In the genomic region with DNA sequence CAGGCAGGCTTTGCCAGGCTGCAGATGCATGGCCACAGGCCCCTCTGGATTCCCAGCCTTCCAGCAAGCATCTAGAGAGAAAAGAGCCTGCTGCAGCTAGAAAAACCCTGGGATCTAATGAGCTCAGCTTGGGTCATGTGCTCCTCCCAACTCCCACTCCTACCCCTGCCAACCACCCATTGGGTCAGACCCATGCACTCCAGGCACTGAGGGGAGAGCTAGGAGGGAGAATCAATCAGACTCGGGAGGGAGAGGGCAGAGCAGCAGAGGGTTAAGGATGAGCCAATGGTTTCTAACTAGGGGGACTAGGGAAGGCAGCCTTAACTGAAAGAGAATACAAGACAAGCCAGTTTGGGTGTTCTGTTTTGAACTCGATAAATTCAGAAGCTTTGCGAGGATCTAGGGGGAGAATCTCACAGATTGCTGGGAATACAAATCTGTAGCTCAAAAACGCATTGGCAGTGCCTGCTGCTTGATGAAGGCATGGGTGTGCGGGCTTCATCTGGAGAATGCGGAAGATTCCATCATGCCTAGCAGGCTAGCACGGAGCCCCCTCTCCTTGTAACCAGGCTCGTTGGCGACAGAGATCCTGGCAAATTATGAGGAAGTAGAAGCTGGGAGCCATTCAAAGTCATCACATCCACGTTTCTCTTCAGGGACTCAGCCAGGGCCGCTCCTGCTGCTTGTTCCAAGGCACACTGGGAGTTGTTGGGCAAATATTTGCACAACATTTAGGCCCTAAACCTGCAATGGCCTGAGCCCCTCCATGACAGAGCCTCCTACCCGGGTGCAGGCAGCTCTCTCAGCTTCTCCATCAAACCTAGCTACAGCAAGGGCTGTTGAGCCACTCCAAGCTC, we compare ENCODE assay signal across 9 cellular contexts. TPM values are rescaled to one million over a fixed set of nuclear protein-coding genes. Genes with fewer than 3 reads are reported as not detected.
DNase-seq lines count a peak whose midpoint lies in the region; ATAC-seq and TF ChIP-seq lines count a peak whose summit lies in the region.
"Had no signal": no experiment of that assay in that cellular context is flagged by ENCODE, and none has a peak within 500 bp of the region (broad histone marks: within the 10 kb centered on the region; RNA-seq: fewer than 3 reads in every experiment).

No MANE protein-coding gene starts in this region.

- peaks cover 45% of the 10 kb centered on the region for H3K36me3 Mint-ChIP-seq in activated naive CD4-positive, alpha-beta T cell treated with anti-CD3 and anti-CD28 coated beads, Interleukin-2, amount 10 ng/mL, durations not matched to agents 7 days and 5 days
- H3K36me3 Mint-ChIP-seq in activated naive CD4-positive, alpha-beta T cell treated with anti-CD3 and anti-CD28 coated beads for 36 hours (ENCODE audit: low read depth), result no peaks in the 10 kb centered on the region
- peaks cover 12% of the 10 kb centered on the region for H3K36me3 Mint-ChIP-seq in activated naive CD8-positive, alpha-beta T cell treated with anti-CD3 and anti-CD28 coated beads for 36 hours
- H3K36me3 Mint-ChIP-seq in type B pancreatic cell, result peaks cover 3% of the 10 kb centered on the region

- no peaks in the 10 kb centered on the region for H3K27me3 ChIP-seq in lung (ENCODE audit: control insufficient read depth, insufficient read depth)

- no peaks in the 10 kb centered on the region for H3K9me3 ChIP-seq in lung (ENCODE audit: control insufficient read depth in 2 of 2, insufficient read depth in 1 of 2, low read length in 1 of 2)

- no peak for ATAC-seq in lung (ENCODE audit: insufficient read depth, low FRiP score)
- ATAC-seq in HG03521 (IDR thresholded peaks at IDR 0.05; ENCODE audit: unreplicated experiment), result no peak

- no peak overlapping the region for H3K4me3 ChIP-seq in lung

- CTCF ChIA-PET in activated naive CD4-positive, alpha-beta T cell treated with anti-CD3 and anti-CD28 coated beads, Interleukin-2, amount 10 ng/mL, durations not matched to agents 7 days and 5 days (lab: Charles Lee), result interaction anchor here (0.6 to 4.3 kb wide), 8 partner anchors 22 to 202 kb away, joined by 3 to 50 read pairs (median 5); no protein-coding TSS in a partner anchor
- CTCF ChIA-PET in activated naive CD4-positive, alpha-beta T cell treated with anti-CD3 and anti-CD28 coated beads for 36 hours (lab: Charles Lee), result interaction anchor here (0.9 to 5.4 kb wide), 7 partner anchors 19 to 208 kb away, joined by 3 to 34 read pairs (median 10); a partner anchor contains a TSS

- H3K4me3 Mint-ChIP-seq in activated naive CD4-positive, alpha-beta T cell treated with anti-CD3 and anti-CD28 coated beads, Interleukin-2, amount 10 ng/mL, durations not matched to agents 7 days and 5 days, result peak overlapping the region; percentile 88
- H3K4me3 Mint-ChIP-seq in activated naive CD4-positive, alpha-beta T cell treated with anti-CD3 and anti-CD28 coated beads for 36 hours, result no peak overlapping the region
- H3K4me3 Mint-ChIP-seq in activated naive CD8-positive, alpha-beta T cell treated with anti-CD3 and anti-CD28 coated beads for 36 hours, result no peak overlapping the region
- H3K4me3 Mint-ChIP-seq in type B pancreatic cell, result no peak overlapping the region

- H3K27ac ChIP-seq in lung (ENCODE audit: low read depth in 1 of 2, low read length in 1 of 2), result peak overlapping the region; percentile 62 to 69

- DNase-seq in activated naive CD4-positive, alpha-beta T cell treated with anti-CD3 and anti-CD28 coated beads, Interleukin-2, amount 10 ng/mL, durations not matched to agents 7 days and 5 days, result no peak
- DNase-seq in activated naive CD4-positive, alpha-beta T cell treated with anti-CD3 and anti-CD28 coated beads for 36 hours, result no peak
- DNase-seq in activated naive CD8-positive, alpha-beta T cell treated with anti-CD3 and anti-CD28 coated beads for 36 hours, result no peak
- DNase-seq in lung (ENCODE audit: low spot score), result no peak
- no peak for DNase-seq in type B pancreatic cell (ENCODE audit: extremely low spot score, unreplicated experiment)
- DNase-seq in NCI-H345 treated with DMSO at 0.1 percent for 48 hours (lab: John Stamatoyannopoulos, UW; ENCODE audit: unreplicated experiment), result no peak
- no peak for DNase-seq in RKO (ENCODE audit: low spot score)
- DNase-seq: DMS79 treated with DMSO at 0.1 percent for 48 hours had no signal

- no peaks in the 10 kb centered on the region for H3K27me3 Mint-ChIP-seq in activated naive CD4-positive, alpha-beta T cell treated with anti-CD3 and anti-CD28 coated beads, Interleukin-2, amount 10 ng/mL, durations not matched to agents 7 days and 5 days
- H3K27me3 Mint-ChIP-seq in activated naive CD4-positive, alpha-beta T cell treated with anti-CD3 and anti-CD28 coated beads for 36 hours (ENCODE audit: low read depth), result no peaks in the 10 kb centered on the region
- no peaks in the 10 kb centered on the region for H3K27me3 Mint-ChIP-seq in activated naive CD8-positive, alpha-beta T cell treated with anti-CD3 and anti-CD28 coated beads for 36 hours
- no peaks in the 10 kb centered on the region for H3K27me3 Mint-ChIP-seq in type B pancreatic cell

- peaks cover 79% of the 10 kb centered on the region for H3K4me1 Mint-ChIP-seq in activated naive CD4-positive, alpha-beta T cell treated with anti-CD3 and anti-CD28 coated beads, Interleukin-2, amount 10 ng/mL, durations not matched to agents 7 days and 5 days
- H3K4me1 Mint-ChIP-seq in activated naive CD4-positive, alpha-beta T cell treated with anti-CD3 and anti-CD28 coated beads for 36 hours (ENCODE audit: low read depth), result peaks cover 64% of the 10 kb centered on the region
- H3K4me1 Mint-ChIP-seq in activated naive CD8-positive, alpha-beta T cell treated with anti-CD3 and anti-CD28 coated beads for 36 hours, result peaks cover 64% of the 10 kb centered on the region
- peaks cover 41% of the 10 kb centered on the region for H3K4me1 Mint-ChIP-seq in type B pancreatic cell (ENCODE audit: unreplicated experiment)

- intact Hi-C loops in activated naive CD4-positive, alpha-beta T cell treated with anti-CD3 and anti-CD28 coated beads for 36 hours (cut with micrococcal nuclease), result loop anchor here (5.0 kb wide), 1 partner anchor 438 kb away; a partner anchor contains a TSS

- WGBS in lung, 2 donors, result 70 to 77% methylated on average over 12 of the region's 12 CpGs

- no peaks in the 10 kb centered on the region for H3K9me3 Mint-ChIP-seq in activated naive CD4-positive, alpha-beta T cell treated with anti-CD3 and anti-CD28 coated beads, Interleukin-2, amount 10 ng/mL, durations not matched to agents 7 days and 5 days
- H3K9me3 Mint-ChIP-seq in activated naive CD4-positive, alpha-beta T cell treated with anti-CD3 and anti-CD28 coated beads for 36 hours, result no peaks in the 10 kb centered on the region
- no peaks in the 10 kb centered on the region for H3K9me3 Mint-ChIP-seq in activated naive CD8-positive, alpha-beta T cell treated with anti-CD3 and anti-CD28 coated beads for 36 hours
- H3K9me3 Mint-ChIP-seq in type B pancreatic cell, result no peaks in the 10 kb centered on the region

- H3K36me3 ChIP-seq in lung (ENCODE audit: control insufficient read depth in 2 of 2, insufficient read depth in 2 of 2, low read length in 2 of 2), result no peaks in the 10 kb centered on the region

- H3K27ac Mint-ChIP-seq in activated naive CD4-positive, alpha-beta T cell treated with anti-CD3 and anti-CD28 coated beads, Interleukin-2, amount 10 ng/mL, durations not matched to agents 7 days and 5 days, result peak overlapping the region; percentile 100
- no peak overlapping the region for H3K27ac Mint-ChIP-seq in activated naive CD4-positive, alpha-beta T cell treated with anti-CD3 and anti-CD28 coated beads for 36 hours
- peak overlapping the region; percentile 98 for H3K27ac Mint-ChIP-seq in activated naive CD8-positive, alpha-beta T cell treated with anti-CD3 and anti-CD28 coated beads for 36 hours
- peak overlapping the region; percentile 92 for H3K27ac Mint-ChIP-seq in type B pancreatic cell

- no peak for TF ChIP-seq CTCF in lung (IDR thresholded peaks at IDR 0.05; ENCODE audit: control extremely low read depth, extremely low read depth)
- TF ChIP-seq CTCF in type B pancreatic cell (conservative IDR thresholded peaks at IDR 0.05), result no peak

- H3K4me1 ChIP-seq in lung (ENCODE audit: control insufficient read depth in 2 of 2, insufficient read depth in 2 of 2, low read length in 2 of 2), result peaks cover 7% of the 10 kb centered on the region in 2 donors

RNA-seq across cellular contexts. Expression of a gene that starts 56.4 kb away (rescaled TPM):
- 10 to 100 TPM in 1 of 2 experiments, 1 to 10 TPM in 1; 9.6 to 10.5 TPM for total RNA-seq in activated naive CD4-positive, alpha-beta T cell treated with anti-CD3 and anti-CD28 coated beads for 36 hours
- total RNA-seq in activated naive CD8-positive, alpha-beta T cell treated with anti-CD3 and anti-CD28 coated beads for 36 hours, result 10 to 100 TPM; 13.3 to 14.3 TPM
- 1 to 10 TPM; 7.0 to 8.3 TPM for total RNA-seq in lung
- polyA plus RNA-seq in lung, result 10 to 100 TPM in 1 of 2 donors, 1 to 10 TPM in 1; 5.9 to 17.6 TPM
- 11.6 and 13.9 TPM in 2 replicates for total RNA-seq in type B pancreatic cell (ENCODE audit: low replicate concordance)
